Comparison of ENCODE assay signal across 30 cellular contexts in the genomic region with DNA sequence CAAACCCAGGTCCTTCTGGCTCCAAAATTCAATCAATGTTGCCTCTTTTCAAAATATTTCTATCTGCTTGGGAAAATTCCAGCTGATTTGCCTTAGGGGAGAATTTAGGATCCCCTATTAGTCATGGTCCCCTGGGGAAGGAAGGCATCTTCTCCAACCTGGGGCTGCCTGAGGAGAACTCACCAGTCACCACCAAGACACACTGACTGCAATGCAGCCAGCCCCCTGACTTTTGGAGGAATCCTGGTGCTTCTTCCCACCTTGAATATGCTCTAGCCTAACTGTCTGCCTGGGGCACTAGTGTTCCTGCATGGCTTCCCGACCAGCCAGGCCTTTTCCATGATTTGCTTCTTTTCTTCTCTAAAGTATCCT.
A peak's percentile ranks its signal among the peaks of the same experiment; 100 is the strongest.
DNase-seq lines count a peak whose midpoint lies in the region; ATAC-seq and TF ChIP-seq lines count a peak whose summit lies in the region.
"Had no signal": no experiment of that assay in that cellular context is flagged by ENCODE, and none has a peak within 500 bp of the region (broad histone marks: within the 10 kb centered on the region; RNA-seq: fewer than 3 reads in every experiment).

No MANE protein-coding gene starts in this region.

- DNase-seq in activated CD4-positive, alpha-beta T cell treated with anti-CD3 and anti-CD28 coated beads, Interleukin-2, amount 10 ng/mL, durations not matched to agents 7 days and 5 days = no peak
- DNase-seq in activated CD4-positive, alpha-beta T cell treated with anti-CD3 and anti-CD28 coated beads for 4 hours = no peak
- DNase-seq in EL (peak; percentile 52), foreskin keratinocyte (no peak), heart left ventricle (no peak), endodermal cell (no peak)
- no peak for DNase-seq in activated CD8-positive, alpha-beta T cell treated with anti-CD3 and anti-CD28 coated beads, Interleukin-2, amount 10 ng/mL, durations not matched to agents 7 days and 5 days
- DNase-seq: brain microvascular endothelial cell, Caco-2, DMS79, foreskin melanocyte, H9, immature natural killer cell, left ventricle myocardium superior, MV-4-11, natural killer cell, NCI-H1694, NCI-H2171 treated with DMSO at 0.1 percent for 48 hours, NCI-H526, WERI-Rb-1 had no signal

- TF ChIP-seq POLR2A in heart left ventricle (IDR thresholded peaks at IDR 0.05) = no peak

- H3K27me3 ChIP-seq in foreskin keratinocyte = peaks cover 3% of the 10 kb centered on the region
- no peaks in the 10 kb centered on the region for H3K27me3 ChIP-seq in heart left ventricle
- no peaks in the 10 kb centered on the region for H3K27me3 ChIP-seq in endodermal cell (ENCODE audit: control insufficient read depth, insufficient read depth, low read length, poor library complexity, severe bottlenecking)
- H3K27me3 ChIP-seq: adrenal gland, brain microvascular endothelial cell, hepatocyte, vagina had no signal

- no peak overlapping the region for H3K27ac ChIP-seq in foreskin keratinocyte
- H3K27ac ChIP-seq in heart left ventricle = no peak overlapping the region
- no peak overlapping the region for H3K27ac ChIP-seq in endodermal cell (ENCODE audit: low read depth, low read length)
- H3K27ac ChIP-seq: A549, adrenal gland, brain microvascular endothelial cell, hepatocyte, KMS-11, thoracic aorta, vagina, WERI-Rb-1 had no signal

- peak overlapping the region; percentile 92 for H3K27ac Mint-ChIP-seq in activated CD4-positive, alpha-beta T cell treated with anti-CD3 and anti-CD28 coated beads, Interleukin-2, amount 10 ng/mL, durations not matched to agents 7 days and 5 days
- peak overlapping the region; percentile 74 for H3K27ac Mint-ChIP-seq in activated CD8-positive, alpha-beta T cell treated with anti-CD3 and anti-CD28 coated beads, Interleukin-2, amount 10 ng/mL, durations not matched to agents 7 days and 5 days
- no peak overlapping the region for H3K27ac Mint-ChIP-seq in endodermal cell
- H3K27ac Mint-ChIP-seq: mesothelial cell of epicardium, natural killer cell had no signal

- H3K36me3 ChIP-seq in heart left ventricle = no peaks in the 10 kb centered on the region
- H3K36me3 ChIP-seq in endodermal cell (ENCODE audit: control insufficient read depth, insufficient read depth, low read length) = peaks cover 8% of the 10 kb centered on the region
- H3K36me3 ChIP-seq: adrenal gland, brain microvascular endothelial cell, thoracic aorta, vagina, WERI-Rb-1 had no signal

- H3K27me3 Mint-ChIP-seq in activated CD4-positive, alpha-beta T cell treated with anti-CD3 and anti-CD28 coated beads, Interleukin-2, amount 10 ng/mL, durations not matched to agents 7 days and 5 days = no peaks in the 10 kb centered on the region
- H3K27me3 Mint-ChIP-seq in activated CD8-positive, alpha-beta T cell treated with anti-CD3 and anti-CD28 coated beads, Interleukin-2, amount 10 ng/mL, durations not matched to agents 7 days and 5 days (ENCODE audit: low read depth) = peaks cover 7% of the 10 kb centered on the region
- no peaks in the 10 kb centered on the region for H3K27me3 Mint-ChIP-seq in endodermal cell (ENCODE audit: insufficient read depth)

- H3K4me1 Mint-ChIP-seq in activated CD4-positive, alpha-beta T cell treated with anti-CD3 and anti-CD28 coated beads, Interleukin-2, amount 10 ng/mL, durations not matched to agents 7 days and 5 days = peaks cover 41% of the 10 kb centered on the region
- peaks cover 28% of the 10 kb centered on the region for H3K4me1 Mint-ChIP-seq in activated CD8-positive, alpha-beta T cell treated with anti-CD3 and anti-CD28 coated beads, Interleukin-2, amount 10 ng/mL, durations not matched to agents 7 days and 5 days (ENCODE audit: low read depth)
- peaks cover 11% of the 10 kb centered on the region for H3K4me1 Mint-ChIP-seq in endodermal cell
- H3K4me1 Mint-ChIP-seq: H9, mesothelial cell of epicardium had no signal

- no peak for TF ChIP-seq CTCF in foreskin keratinocyte (conservative IDR thresholded peaks at IDR 0.05)
- TF ChIP-seq CTCF in heart left ventricle (IDR thresholded peaks at IDR 0.05) = no peak
- no peak for TF ChIP-seq CTCF in endodermal cell (conservative IDR thresholded peaks at IDR 0.05)

- no peak overlapping the region for H3K4me3 Mint-ChIP-seq in activated CD4-positive, alpha-beta T cell treated with anti-CD3 and anti-CD28 coated beads, Interleukin-2, amount 10 ng/mL, durations not matched to agents 7 days and 5 days
- no peak overlapping the region for H3K4me3 Mint-ChIP-seq in activated CD8-positive, alpha-beta T cell treated with anti-CD3 and anti-CD28 coated beads, Interleukin-2, amount 10 ng/mL, durations not matched to agents 7 days and 5 days
- no peak overlapping the region for H3K4me3 Mint-ChIP-seq in endodermal cell
- H3K4me3 Mint-ChIP-seq: H9, immature natural killer cell, mesothelial cell of epicardium, natural killer cell had no signal

- H3K4me1 ChIP-seq in foreskin keratinocyte (peaks cover 5% of the 10 kb centered on the region), heart left ventricle (no peaks in the 10 kb centered on the region), endodermal cell (ENCODE audit: control insufficient read depth, insufficient read depth, low read length) (no peaks in the 10 kb centered on the region)
- H3K4me1 ChIP-seq: A549, adrenal gland, Caco-2, vagina had no signal

- ATAC-seq in activated CD8-positive, alpha-beta T cell treated with anti-CD3 and anti-CD28 coated beads, Interleukin-2, amount 10 ng/mL, durations not matched to agents 7 days and 5 days = no peak
- peak; percentile 65 for ATAC-seq in foreskin keratinocyte
- ATAC-seq in heart left ventricle = no peak
- ATAC-seq in HG03108 (IDR thresholded peaks at IDR 0.05; ENCODE audit: unreplicated experiment) = no peak
- ATAC-seq: A549, GM12878, left ventricle myocardium superior, natural killer cell had no signal

- H3K9me3 Mint-ChIP-seq in activated CD4-positive, alpha-beta T cell treated with anti-CD3 and anti-CD28 coated beads, Interleukin-2, amount 10 ng/mL, durations not matched to agents 7 days and 5 days = peaks cover 27% of the 10 kb centered on the region
- no peaks in the 10 kb centered on the region for H3K9me3 Mint-ChIP-seq in activated CD8-positive, alpha-beta T cell treated with anti-CD3 and anti-CD28 coated beads, Interleukin-2, amount 10 ng/mL, durations not matched to agents 7 days and 5 days (ENCODE audit: insufficient read depth)
- H3K9me3 Mint-ChIP-seq in endodermal cell = no peaks in the 10 kb centered on the region
- H3K9me3 Mint-ChIP-seq: H9, mesothelial cell of epicardium, natural killer cell had no signal

- WGBS in heart left ventricle, 4 donors = 82 to 92% (median 85%) methylated on average over 1 of the region's 1 CpG
- 91 to 100% methylated on average over 1 of the region's 1 CpG for WGBS in endodermal cell (ENCODE audit: insufficient coverage in 1 of 2, insufficient read length in 1 of 2), 2 experiments

- H3K9ac ChIP-seq in endodermal cell (ENCODE audit: extremely low read depth, low read length, poor library complexity, severe bottlenecking) = no peak overlapping the region
- H3K9ac ChIP-seq: KMS-11 had no signal

- peaks cover 36% of the 10 kb centered on the region for H3K36me3 Mint-ChIP-seq in activated CD4-positive, alpha-beta T cell treated with anti-CD3 and anti-CD28 coated beads, Interleukin-2, amount 10 ng/mL, durations not matched to agents 7 days and 5 days (ENCODE audit: low read depth)
- peaks cover 16% of the 10 kb centered on the region for H3K36me3 Mint-ChIP-seq in activated CD8-positive, alpha-beta T cell treated with anti-CD3 and anti-CD28 coated beads, Interleukin-2, amount 10 ng/mL, durations not matched to agents 7 days and 5 days (ENCODE audit: low read depth)
- peaks cover 16% of the 10 kb centered on the region for H3K36me3 Mint-ChIP-seq in endodermal cell (ENCODE audit: low read depth)
- H3K36me3 Mint-ChIP-seq: mesothelial cell of epicardium, natural killer cell had no signal

- no peaks in the 10 kb centered on the region for H3K9me3 ChIP-seq in heart left ventricle
- H3K9me3 ChIP-seq in endodermal cell (ENCODE audit: control insufficient read depth, low read length) = no peaks in the 10 kb centered on the region
- H3K9me3 ChIP-seq: A549, adrenal gland, Caco-2, thoracic aorta, vagina had no signal

- POLR2A ChIA-PET in activated CD4-positive, alpha-beta T cell treated with anti-CD3 and anti-CD28 coated beads, Interleukin-2, amount 10 ng/mL, durations not matched to agents 7 days and 5 days (lab: Charles Lee) = interaction anchor here (0.7 kb wide), 1 partner anchor 18 kb away, joined by 3 read pairs; no protein-coding TSS in a partner anchor
- POLR2A ChIA-PET in activated CD8-positive, alpha-beta T cell treated with anti-CD3 and anti-CD28 coated beads, Interleukin-2, amount 10 ng/mL, durations not matched to agents 7 days and 5 days (lab: Charles Lee) = no interaction called here

- H3K4me3 ChIP-seq in heart left ventricle = no peak overlapping the region
- H3K4me3 ChIP-seq in endodermal cell (ENCODE audit: low read length) = no peak overlapping the region
- H3K4me3 ChIP-seq: A549, adrenal gland, GM12878, hepatocyte, smooth muscle cell, thoracic aorta, vagina had no signal

- intact Hi-C loops in heart left ventricle (cut with DNase I) = no loop called here

- CTCF ChIA-PET in activated CD4-positive, alpha-beta T cell treated with anti-CD3 and anti-CD28 coated beads, Interleukin-2, amount 10 ng/mL, durations not matched to agents 7 days and 5 days (lab: Charles Lee) = interaction anchor here (1.0 to 2.3 kb wide), 3 partner anchors 11 to 26 kb away, joined by 3 to 11 read pairs (median 4); no protein-coding TSS in a partner anchor
- CTCF ChIA-PET in activated CD8-positive, alpha-beta T cell treated with anti-CD3 and anti-CD28 coated beads, Interleukin-2, amount 10 ng/mL, durations not matched to agents 7 days and 5 days (lab: Charles Lee) = interaction anchor here (0.7 to 1.8 kb wide), 3 partner anchors 9 to 23 kb away, joined by 3 to 6 read pairs (median 4); no protein-coding TSS in a partner anchor
